Comparison of ENCODE assay signal across 1 cellular context in genomic region chr10:128087146-128087883, GRCh38.
TF ChIP-seq lines count a peak whose summit lies in the region.

No MANE protein-coding gene starts in this region.

TF ChIP-seq in IMR-90, 13 proteins besides CTCF, POLR2A, EP300 and RAD21:
- TF ChIP-seq RFX5 (IDR thresholded peaks at IDR 0.05; ENCODE audit: low read depth, low read length) (no peak), MAZ (IDR thresholded peaks at IDR 0.05; ENCODE audit: borderline replicate concordance, low read depth, low read length) (no peak), RCOR1 (IDR thresholded peaks at IDR 0.05; ENCODE audit: insufficient replicate concordance, low read length) (no peak), MAFK (IDR thresholded peaks at IDR 0.05; ENCODE audit: low read depth, low read length) (no peak), SMC3 (IDR thresholded peaks at IDR 0.05; ENCODE audit: low read depth, low read length) (no peak), NFE2L2 (IDR thresholded peaks at IDR 0.05; ENCODE audit: low read depth, low read length) (no peak), BHLHE40 (IDR thresholded peaks at IDR 0.05; ENCODE audit: low read depth, low read length) (no peak), ELK1 (IDR thresholded peaks at IDR 0.05; ENCODE audit: borderline replicate concordance, low read depth, low read length) (no peak), MXI1 (IDR thresholded peaks at IDR 0.05; ENCODE audit: borderline replicate concordance, low read depth, low read length) (no peak), FOS (IDR thresholded peaks at IDR 0.05; ENCODE audit: low read depth, low read length) (no peak), CEBPB (IDR thresholded peaks at IDR 0.05; ENCODE audit: low read depth, low read length) (no peak)
